ENCODE assay signal across 8 cellular contexts in the genomic region with DNA sequence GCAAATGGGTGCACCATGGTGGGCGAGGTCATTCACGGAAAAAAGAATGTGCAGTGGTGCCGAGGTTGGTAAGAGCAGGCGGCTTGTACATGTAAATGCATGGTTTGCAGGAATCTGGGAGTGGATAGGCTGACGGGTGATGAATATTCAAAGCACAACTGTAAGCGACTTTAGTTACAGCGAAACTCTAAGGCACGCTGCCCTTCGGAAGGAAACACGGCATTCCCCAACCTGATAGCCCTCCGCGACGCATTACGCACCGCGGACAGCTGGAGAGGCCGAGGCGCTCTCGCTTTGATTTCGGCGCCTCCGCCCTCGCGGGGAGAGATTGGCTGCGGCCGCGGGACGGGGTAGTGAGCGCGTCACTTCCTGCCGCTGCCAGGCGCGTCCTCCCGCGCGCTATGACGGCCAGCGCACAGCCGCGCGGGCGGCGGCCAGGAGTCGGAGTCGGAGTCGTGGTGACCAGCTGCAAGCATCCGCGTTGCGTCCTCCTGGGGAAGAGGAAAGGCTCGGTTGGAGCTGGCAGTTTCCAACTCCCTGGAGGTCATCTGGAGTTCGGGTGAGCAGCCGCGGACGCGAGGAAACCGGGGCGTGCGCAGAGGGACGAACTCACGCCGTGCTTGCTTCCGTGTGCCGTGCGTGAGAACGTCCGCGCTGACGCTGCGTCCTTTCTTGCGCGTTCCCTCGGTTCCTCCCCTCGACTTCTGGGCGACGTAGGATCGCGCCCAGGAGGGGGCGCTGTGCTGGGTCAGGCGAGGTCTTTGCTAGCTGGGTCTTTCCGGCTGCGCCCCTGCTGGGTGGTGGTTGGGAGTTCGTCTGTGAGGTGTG. TPM values are rescaled to one million over a fixed set of nuclear protein-coding genes. Genes with fewer than 3 reads are reported as not detected.
DNase-seq lines count a peak whose midpoint lies in the region; ATAC-seq, FAIRE-seq and TF ChIP-seq lines count a peak whose summit lies in the region.

TSS of gene NUDT15 (plus strand) at position 381 of the 828 bp plus-strand sequence. CDS start at position 402, 21 bp downstream.

- peaks cover 23% of the 10 kb centered on the region for H3K36me3 ChIP-seq in Karpas-422 (ENCODE audit: insufficient read depth, low read length)
- H3K36me3 ChIP-seq in esophagus muscularis mucosa, result peaks cover 0 to 21% (median 8%) of the 10 kb centered on the region in 4 donors

- peaks cover 54% of the 10 kb centered on the region for H3K79me2 ChIP-seq in Karpas-422 (ENCODE audit: low read length)

- peaks cover 3 to 17% of the 10 kb centered on the region in 2 donors for H3K36me3 Mint-ChIP-seq in activated T-cell treated with anti-CD3 and anti-CD28 coated beads, Interleukin-2, amount 50 U/mL, for 72 hours (ENCODE audit: insufficient read depth in 2 of 2)

- peak; percentile 89 for TF ChIP-seq EP300 in esophagus muscularis mucosa (IDR thresholded peaks at IDR 0.05)

- H3K4me1 ChIP-seq in Karpas-422 (ENCODE audit: low read length), result peaks cover 27% of the 10 kb centered on the region
- H3K4me1 ChIP-seq in esophagus muscularis mucosa, result peaks cover 8 to 20% (median 18%) of the 10 kb centered on the region in 4 donors

- TF ChIP-seq CTCF in esophagus muscularis mucosa (IDR thresholded peaks at IDR 0.05), result peak; percentile 90 to 97 (median 93)

- H3K4me3 ChIP-seq in Karpas-422 (ENCODE audit: low read length) (peak within 1 kb of the TSS; percentile 92), esophagus muscularis mucosa (peak within 1 kb of the TSS; percentile 74 to 90 (median 78))

- TF ChIP-seq POLR2A in esophagus muscularis mucosa (IDR thresholded peaks at IDR 0.05; ENCODE audit: low read depth), result peak; percentile 67

- H3K27me3 ChIP-seq in Karpas-422 (ENCODE audit: low read length) (no peaks in the 10 kb centered on the region), esophagus muscularis mucosa (no peaks in the 10 kb centered on the region)

- H3K4me1 Mint-ChIP-seq in activated T-cell treated with anti-CD3 and anti-CD28 coated beads, Interleukin-2, amount 50 U/mL, for 72 hours (ENCODE audit: low read depth), result peaks cover 54% of the 10 kb centered on the region

- H3K4me2 ChIP-seq in Karpas-422 (ENCODE audit: low read depth, low read length, poor library complexity, severe bottlenecking), result peak within 1 kb of the TSS; percentile 90

- H3K9me3 Mint-ChIP-seq in activated T-cell treated with anti-CD3 and anti-CD28 coated beads, Interleukin-2, amount 50 U/mL, for 72 hours, result peaks cover 0 to 1% of the 10 kb centered on the region in 2 donors

- no peak for FAIRE-seq in RCC 7860 (lab: Jason Lieb, UNC)

- WGBS in esophagus muscularis mucosa, result 0% methylated on average over 34 of the region's 82 CpGs

- peak; percentile 95 for DNase-seq in EH (ENCODE audit: low read depth)
- peak; percentile 99 for DNase-seq in Karpas-422
- peak; percentile 84 for DNase-seq in RCC 7860 (ENCODE audit: low spot score)
- DNase-seq in activated T-cell treated with anti-CD3 and anti-CD28 coated beads, Interleukin-2, amount 50 U/mL, for 72 hours, result peak; percentile 96 to 98
- peak; percentile 98 for DNase-seq in esophagus muscularis mucosa (ENCODE audit: extremely low spot score)
- DNase-seq in myocyte (ENCODE audit: low read depth), result peak; percentile 97
- peak; percentile 90 for DNase-seq in stimulated activated CD8-positive, alpha-beta memory T cell treated with anti-CD3 and anti-CD28 coated beads, Interleukin-7, amount 100 ng/mL, for 48 hours (ENCODE audit: extremely low read depth in 1 of 2, low read depth in 1 of 2)

- peak within 1 kb of the TSS; percentile 87 for H3K9ac ChIP-seq in Karpas-422 (ENCODE audit: low read length)

- peak within 1 kb of the TSS; percentile 93 to 96 for H3K4me3 Mint-ChIP-seq in activated T-cell treated with anti-CD3 and anti-CD28 coated beads, Interleukin-2, amount 50 U/mL, for 72 hours

- H2AFZ ChIP-seq in Karpas-422 (ENCODE audit: low read length), result peak within 1 kb of the TSS; percentile 72

- peak; percentile 89 for ATAC-seq in GM21825 (IDR thresholded peaks at IDR 0.05; ENCODE audit: unreplicated experiment)
- ATAC-seq in activated T-cell treated with anti-CD3 and anti-CD28 coated beads, Interleukin-2, amount 50 U/mL, for 72 hours (replicated peaks in 1 of 2), result peak; percentile 92 to 93

- no peaks in the 10 kb centered on the region for H4K20me1 ChIP-seq in Karpas-422 (ENCODE audit: insufficient read depth, low read depth, low read length)

- H3K9me3 ChIP-seq in Karpas-422 (ENCODE audit: low read length), result peaks cover 4% of the 10 kb centered on the region
- H3K9me3 ChIP-seq in esophagus muscularis mucosa, result no peaks in the 10 kb centered on the region

- peak within 1 kb of the TSS; percentile 95 for H3K27ac Mint-ChIP-seq in activated T-cell treated with anti-CD3 and anti-CD28 coated beads, Interleukin-2, amount 50 U/mL, for 72 hours

- H3K27ac ChIP-seq in Karpas-422 (ENCODE audit: low read length) (peak within 1 kb of the TSS; percentile 88), esophagus muscularis mucosa (replicated peaks in 1 of 4) (peak within 1 kb of the TSS; percentile 94 to 97 (median 96))

- no peaks in the 10 kb centered on the region for H3K9me2 ChIP-seq in Karpas-422 (replicated peaks; ENCODE audit: insufficient read depth, low read length)

- no peaks in the 10 kb centered on the region for H3K27me3 Mint-ChIP-seq in activated T-cell treated with anti-CD3 and anti-CD28 coated beads, Interleukin-2, amount 50 U/mL, for 72 hours (ENCODE audit: low read depth)

- intact Hi-C loops in esophagus muscularis mucosa (cut with DNase I), result loop anchor here (5.0 to 10.0 kb wide), 2 partner anchors 35 to 197 kb away; partner anchors contain the start of genes ITM2B and SUCLA2

RNA-seq across cellular contexts. Expression of gene NUDT15, which starts in this region (rescaled TPM):
- 16.9 and 22.6 TPM in 2 replicates for total RNA-seq in Karpas-422 (2014; rRNA removed; shearing (Covaris generic); ENCODE audit: low replicate concordance)
- 10 to 100 TPM; 15.1 to 18.0 TPM for total RNA-seq in activated T-cell treated with anti-CD3 and anti-CD28 coated beads, Interleukin-2, amount 50 U/mL, for 72 hours
- total RNA-seq in esophagus muscularis mucosa, result 1 to 10 TPM; 5.0 to 8.0 (median 5.9) TPM
- total RNA-seq in myocyte, result 16.8 and 17.3 TPM in 2 replicates
- 7.5 TPM for polyA plus RNA-seq in myocyte (2012)

Comparison
In these comparisons a context has a peak if more than half of its experiments do, and no peak if none do; other contexts are left out.
1. Peak in every context shown above with its lines: DNase-seq, ATAC-seq, H3K4me3 ChIP-seq and H3K27ac ChIP-seq.